ENCODE assay signal across 18 cellular contexts in genomic region chrX:23888887-23889501, GRCh38. TPM values are rescaled to one million over a fixed set of nuclear protein-coding genes. Genes with fewer than 3 reads are reported as not detected.
DNase-seq lines count a peak whose midpoint lies in the region; ATAC-seq, FAIRE-seq and TF ChIP-seq lines count a peak whose summit lies in the region.
"Had no signal": no experiment of that assay in that cellular context is flagged by ENCODE, and none has a peak within 500 bp of the region (broad histone marks: within the 10 kb centered on the region; RNA-seq: fewer than 3 reads in every experiment).

No MANE protein-coding gene starts in this region.

- peaks cover 23% of the 10 kb centered on the region for H3K4me1 Mint-ChIP-seq in mesothelial cell of epicardium

- intact Hi-C loops in left ventricle myocardium inferior (cut with micrococcal nuclease) (no loop called here), Right ventricle myocardium superior (cut with DNase I) (no loop called here)

- peaks cover 7% of the 10 kb centered on the region for H3K36me3 Mint-ChIP-seq in mesothelial cell of epicardium

- no peaks in the 10 kb centered on the region for H3K27me3 ChIP-seq in left ventricle myocardium inferior (ENCODE audit: low read depth)

- peak overlapping the region; percentile 81 for H3K27ac Mint-ChIP-seq in mesothelial cell of epicardium
- H3K27ac Mint-ChIP-seq: activated naive CD8-positive, alpha-beta T cell treated with anti-CD3 and anti-CD28 coated beads for 36 hours; T-helper 2 cell treated with Interferon-gamma antibody and Interleukin-4, amounts not matched to agents 5 μg/mL and 100 μg/mL, for 36 hours had no signal

- no peak for DNase-seq in left ventricle myocardium inferior
- no peak for DNase-seq in Right ventricle myocardium superior
- peak; percentile 17 for DNase-seq in astrocyte of the hippocampus (ENCODE audit: low read depth, low spot score)
- DNase-seq in mesothelial cell of epicardium (ENCODE audit: low spot score in 2 of 2, unreplicated experiment in 2 of 2): no peak
- DNase-seq in superior temporal gyrus (ENCODE audit: extremely low spot score): no peak
- no peak for DNase-seq in D721Med (ENCODE audit: insufficient read length, low spot score)
- DNase-seq: ACHN; activated CD4-positive, alpha-beta T cell treated with anti-CD3 and anti-CD28 coated beads, Interleukin-2, amount 50 U/mL, for 1 hour; activated naive CD8-positive, alpha-beta T cell treated with anti-CD3 and anti-CD28 coated beads for 36 hours; activated T-cell treated with anti-CD3 and anti-CD28 coated beads, Interleukin-2, amount 50 U/mL, for 4 hours; head of caudate nucleus; islet precursor cell; NCI-H187; NCI-H774 had no signal

- no peaks in the 10 kb centered on the region for H3K9me3 Mint-ChIP-seq in mesothelial cell of epicardium
- H3K9me3 Mint-ChIP-seq: activated naive CD8-positive, alpha-beta T cell treated with anti-CD3 and anti-CD28 coated beads for 36 hours; activated T-cell treated with anti-CD3 and anti-CD28 coated beads, Interleukin-2, amount 50 U/mL, for 4 hours; T-helper 2 cell treated with Interferon-gamma antibody and Interleukin-4, amounts not matched to agents 5 μg/mL and 100 μg/mL, for 36 hours had no signal

- no peak overlapping the region for H3K4me3 Mint-ChIP-seq in mesothelial cell of epicardium
- H3K4me3 Mint-ChIP-seq: activated naive CD8-positive, alpha-beta T cell treated with anti-CD3 and anti-CD28 coated beads for 36 hours; activated T-cell treated with anti-CD3 and anti-CD28 coated beads, Interleukin-2, amount 50 U/mL, for 4 hours; T-helper 2 cell treated with Interferon-gamma antibody and Interleukin-4, amounts not matched to agents 5 μg/mL and 100 μg/mL, for 36 hours had no signal

- H3K9me3 ChIP-seq in left ventricle myocardium inferior (replicated peaks): no peaks in the 10 kb centered on the region

- no peaks in the 10 kb centered on the region for H3K36me3 ChIP-seq in left ventricle myocardium inferior

- H3K27ac ChIP-seq in left ventricle myocardium inferior (replicated peaks): peak overlapping the region; percentile 8

- FAIRE-seq in D721Med (lab: Jason Lieb, UNC): no peak

- no peaks in the 10 kb centered on the region for H3K27me3 Mint-ChIP-seq in mesothelial cell of epicardium (ENCODE audit: low read depth)
- H3K27me3 Mint-ChIP-seq: activated naive CD8-positive, alpha-beta T cell treated with anti-CD3 and anti-CD28 coated beads for 36 hours had no signal

- ATAC-seq in Right ventricle myocardium superior (ENCODE audit: poor library complexity) (no peak), GM21515 (IDR thresholded peaks at IDR 0.05; ENCODE audit: unreplicated experiment) (no peak), HG02973 (IDR thresholded peaks at IDR 0.05; ENCODE audit: unreplicated experiment) (no peak)
- ATAC-seq: activated T-cell treated with anti-CD3 and anti-CD28 coated beads, Interleukin-2, amount 50 U/mL, for 4 hours had no signal

- H3K4me1 ChIP-seq in left ventricle myocardium inferior: no peaks in the 10 kb centered on the region

- no peak overlapping the region for H3K4me3 ChIP-seq in left ventricle myocardium inferior

- TF ChIP-seq CTCF in left ventricle myocardium inferior (IDR thresholded peaks at IDR 0.05; ENCODE audit: borderline replicate concordance) (no peak), mesothelial cell of epicardium (IDR thresholded peaks at IDR 0.05; ENCODE audit: unreplicated experiment) (no peak), D721Med (IDR thresholded peaks at IDR 0.05; ENCODE audit: insufficient read depth, missing control alignments) (no peak)

RNA-seq across cellular contexts. Expression of gene APOO, which starts 18.7 kb away (rescaled TPM):
- total RNA-seq in left ventricle myocardium inferior: 102 TPM
- 112 TPM for total RNA-seq in Right ventricle myocardium superior
- 45.2 to 55.7 TPM (median 50.5 TPM) in 3 replicates for total RNA-seq in mesothelial cell of epicardium

RNA-seq across cellular contexts. Expression of gene CXorf58, which starts 18.8 kb away (rescaled TPM):
- total RNA-seq in left ventricle myocardium inferior: 0.49 TPM
- 0.22 TPM for total RNA-seq in Right ventricle myocardium superior
- 0.13 TPM in 1 of 3 replicates, not detected in the others for total RNA-seq in mesothelial cell of epicardium
- total RNA-seq: G401 had no signal
